In genomic region chr16:4693296-4693955, GRCh38 we compare ENCODE assay signal across 1 cellular context.
A peak's percentile ranks its signal among the peaks of the same experiment; 100 is the strongest.
TF ChIP-seq lines count a peak whose summit lies in the region.

NUDT16L1 (plus strand) TSS chr16:4693562; CDS start chr16:4693727, 165 bp downstream.

TF ChIP-seq in A549, 52 proteins besides CTCF, POLR2A, EP300 and RAD21 (continued from another document):
- TF ChIP-seq ELK1 (IDR thresholded peaks at IDR 0.05; ENCODE audit: low read depth, low read length): no peak
- no peak for TF ChIP-seq SREBF2 (IDR thresholded peaks at IDR 0.05)
- no peak for TF ChIP-seq ESRRA (IDR thresholded peaks at IDR 0.05; ENCODE audit: borderline replicate concordance, low read length)
- no peak for TF ChIP-seq EHF (CRISPR knock-in tag; IDR thresholded peaks at IDR 0.05)
- peak; percentile 84 for TF ChIP-seq PHF8 (IDR thresholded peaks at IDR 0.05; ENCODE audit: borderline replicate concordance, low read depth)
- no peak for TF ChIP-seq ZC3H11A (IDR thresholded peaks at IDR 0.05)
- no peak for TF ChIP-seq HMGXB4 (CRISPR knock-in tag; IDR thresholded peaks at IDR 0.05; ENCODE audit: borderline replicate concordance)
- no peak for TF ChIP-seq BHLHE40 (IDR thresholded peaks at IDR 0.05; ENCODE audit: low read depth, low read length)
- no peak for TF ChIP-seq RCOR1 (IDR thresholded peaks at IDR 0.05; ENCODE audit: low read depth, low read length)
- TF ChIP-seq MAX (IDR thresholded peaks at IDR 0.05): peak; percentile 47; the same call in 1 of the 2 replicates
- no peak for TF ChIP-seq HEYL (CRISPR knock-in tag; IDR thresholded peaks at IDR 0.05)
- TF ChIP-seq REST (IDR thresholded peaks at IDR 0.05): no peak
- TF ChIP-seq CEBPB (IDR thresholded peaks at IDR 0.05): no peak
- TF ChIP-seq KDM5A (IDR thresholded peaks at IDR 0.05): peak; percentile 48; the same call in 1 of the 2 replicates
- no peak for TF ChIP-seq ZFP36 (IDR thresholded peaks at IDR 0.05; ENCODE audit: borderline replicate concordance, partially characterized antibody)
- 0 out of 2 replicates have a peak, but pooled peaks have one; percentile 3 for TF ChIP-seq GATA3 (IDR thresholded peaks at IDR 0.05; ENCODE audit: borderline replicate concordance)
- TF ChIP-seq RARB (CRISPR knock-in tag; IDR thresholded peaks at IDR 0.05): no peak
- TF ChIP-seq RNF2 (IDR thresholded peaks at IDR 0.05; ENCODE audit: borderline replicate concordance, low read depth): no peak
- TF ChIP-seq MAFK (IDR thresholded peaks at IDR 0.05; ENCODE audit: partially characterized antibody): no peak
- TF ChIP-seq CHD2 (IDR thresholded peaks at IDR 0.05; ENCODE audit: low read length, partially characterized antibody): no peak
